8 cellular contexts compared by ENCODE assay signal in the genomic region with DNA sequence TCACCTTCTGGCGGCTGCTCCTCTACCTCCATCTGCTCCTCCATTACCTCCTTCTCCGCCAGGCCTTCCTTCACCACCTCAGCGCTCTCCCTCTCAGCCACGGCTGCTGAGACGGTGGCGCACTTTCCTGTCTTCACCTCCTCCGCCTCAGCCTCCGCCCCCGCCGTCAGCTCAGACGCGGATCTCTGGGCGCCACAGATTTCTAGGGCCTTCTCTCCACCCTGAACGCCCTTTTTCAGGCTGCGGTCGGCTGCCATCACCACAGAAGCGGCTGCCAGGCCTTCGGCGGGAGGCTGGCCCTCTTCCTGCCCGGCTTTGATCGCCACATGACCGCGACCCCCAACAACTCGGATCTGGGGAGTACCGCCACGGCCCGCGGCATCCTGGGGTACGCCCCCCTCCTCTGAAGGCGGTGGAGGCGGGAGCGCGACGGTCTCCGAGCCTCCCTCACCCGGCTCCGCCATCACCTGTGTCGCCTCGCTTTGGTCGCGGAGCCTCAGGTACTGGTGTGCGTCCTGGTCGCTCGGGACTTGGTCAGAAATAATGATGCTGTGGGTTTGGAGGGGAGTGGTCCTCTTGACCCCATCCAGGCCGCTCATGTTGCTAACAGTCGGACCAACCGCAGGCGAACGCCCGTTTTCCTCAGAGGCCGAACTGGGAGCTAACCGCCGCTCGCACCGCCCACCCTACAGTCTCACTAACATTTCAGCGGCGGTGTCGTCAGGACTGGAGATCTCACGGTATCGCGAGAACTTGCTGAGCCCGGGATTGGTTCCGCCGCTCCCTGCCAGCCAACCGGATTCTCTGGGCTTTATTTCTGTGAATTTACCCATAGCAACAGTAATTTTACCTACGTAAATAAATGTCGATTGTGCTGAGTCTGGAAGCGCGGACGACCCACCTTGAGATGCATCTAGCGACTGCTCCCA. TPM values are rescaled to one million over a fixed set of nuclear protein-coding genes. Genes with fewer than 3 reads are reported as not detected.
DNase-seq lines count a peak whose midpoint lies in the region; ATAC-seq and TF ChIP-seq lines count a peak whose summit lies in the region.

Gene TSPYL1 (minus strand): TSS at position 699 of the 929 bp plus-strand sequence. CDS start 100 bp downstream, at position 599.

- peaks cover 3% of the 10 kb centered on the region for H3K36me3 ChIP-seq in adipocyte (ENCODE audit: control insufficient read depth, insufficient read depth, low read length, severe bottlenecking)
- no peaks in the 10 kb centered on the region for H3K36me3 ChIP-seq in cardiac muscle cell
- H3K36me3 ChIP-seq in parathyroid adenoma (ENCODE audit: control insufficient read depth, insufficient read depth, low read length): no peaks in the 10 kb centered on the region
- peaks cover 0 to 19% (median 0%) of the 10 kb centered on the region in 3 donors for H3K36me3 ChIP-seq in tibial nerve

- WGBS in tibial nerve, 2 donors: 0% methylated on average over 58 to 61 of the region's 71 CpGs

- TF ChIP-seq CTCF in GM12875 (IDR thresholded peaks at IDR 0.05; ENCODE audit: borderline replicate concordance, insufficient read depth, low read depth, low read length) (no peak), cardiac muscle cell (IDR thresholded peaks at IDR 0.05; ENCODE audit: low read depth, low read length) (peak; percentile 9), parathyroid adenoma (IDR thresholded peaks at IDR 0.05) (no peak), tibial nerve (IDR thresholded peaks at IDR 0.05) (no peak)

- H3K27me3 ChIP-seq in adipocyte (replicated peaks; ENCODE audit: control insufficient read depth, insufficient read depth, low read length) (no peaks in the 10 kb centered on the region), cardiac muscle cell (no peaks in the 10 kb centered on the region), parathyroid adenoma (ENCODE audit: control insufficient read depth, insufficient read depth, low read length) (no peaks in the 10 kb centered on the region), tibial nerve (no peaks in the 10 kb centered on the region)

- H3K4me3 ChIP-seq in GM12875 (ENCODE audit: low read depth, low read length) (peak within 1 kb of the TSS; percentile 69), adipocyte (ENCODE audit: low read length) (peak within 1 kb of the TSS; percentile 97), cardiac muscle cell (peak within 1 kb of the TSS; percentile 75), parathyroid adenoma (ENCODE audit: low read depth, low read length) (peak within 1 kb of the TSS; percentile 96), tibial nerve (peak within 1 kb of the TSS; percentile 58 to 97 (median 86))

- peak; percentile 96 for ATAC-seq in HG02798 (IDR thresholded peaks at IDR 0.05; ENCODE audit: poor library complexity, unreplicated experiment)

- peak; percentile 50 to 99 for TF ChIP-seq EP300 in tibial nerve (IDR thresholded peaks at IDR 0.05)

- TF ChIP-seq POLR2A in tibial nerve (IDR thresholded peaks at IDR 0.05): peak; percentile 95 to 99

- H3K4me1 ChIP-seq in adipocyte (ENCODE audit: control insufficient read depth, insufficient read depth, low read length) (peaks cover 46% of the 10 kb centered on the region), cardiac muscle cell (ENCODE audit: low read depth) (peaks cover 30% of the 10 kb centered on the region), parathyroid adenoma (peaks cover 26% of the 10 kb centered on the region), tibial nerve (peaks cover 0 to 59% (median 36%) of the 10 kb centered on the region in 4 donors)

- peaks cover 39% of the 10 kb centered on the region for H3K79me2 ChIP-seq in parathyroid adenoma

- H2AFZ ChIP-seq in parathyroid adenoma: peak within 1 kb of the TSS; percentile 91

- peak within 1 kb of the TSS; percentile 94 for H3K4me2 ChIP-seq in parathyroid adenoma (ENCODE audit: low read length)

- H3K27ac ChIP-seq in cardiac muscle cell (peak within 1 kb of the TSS; percentile 92), parathyroid adenoma (peak within 1 kb of the TSS; percentile 99), tibial nerve (peak within 1 kb of the TSS; percentile 97 to 100 (median 98))

- H3K9me3 ChIP-seq in adipocyte (ENCODE audit: control insufficient read depth, low read length): no peaks in the 10 kb centered on the region
- no peaks in the 10 kb centered on the region for H3K9me3 ChIP-seq in cardiac muscle cell (ENCODE audit: low read depth)
- no peaks in the 10 kb centered on the region for H3K9me3 ChIP-seq in parathyroid adenoma (ENCODE audit: control insufficient read depth, low read length)
- H3K9me3 ChIP-seq in tibial nerve: no peaks in the 10 kb centered on the region

- DNase-seq in NCI-H1436 (lab: John Stamatoyannopoulos, UW) (peak; percentile 96), T follicular helper cell (ENCODE audit: low read depth) (peak; percentile 95), adipocyte (ENCODE audit: low read depth) (peak; percentile 99), cardiac muscle cell (ENCODE audit: low read depth in 1 of 2, low spot score in 1 of 2) (peak; percentile 98), tibial nerve (ENCODE audit: low spot score in 2 of 2) (peak; percentile 93 to 96)

- H3K9ac ChIP-seq in adipocyte (ENCODE audit: low read length) (peak within 1 kb of the TSS; percentile 96), parathyroid adenoma (peak within 1 kb of the TSS; percentile 93)

RNA-seq across cellular contexts. Expression of gene TSPYL1, which starts in this region (rescaled TPM):
- 59.9 and 65.2 TPM in 2 replicates for total RNA-seq in cardiac muscle cell
- polyA plus RNA-seq in cardiac muscle cell: 40.8 and 52.3 TPM in 2 replicates
- total RNA-seq in tibial nerve: 10 to 100 TPM; 39.8 to 53.6 (median 43.3) TPM

Comparison
In these comparisons a context has a peak if more than half of its experiments do, and no peak if none do; other contexts are left out.
1. Peak in every context shown above with its lines: DNase-seq, ATAC-seq, H3K4me3 ChIP-seq and H3K27ac ChIP-seq.